Comparison of ENCODE assay signal across 8 cellular contexts in the genomic region with DNA sequence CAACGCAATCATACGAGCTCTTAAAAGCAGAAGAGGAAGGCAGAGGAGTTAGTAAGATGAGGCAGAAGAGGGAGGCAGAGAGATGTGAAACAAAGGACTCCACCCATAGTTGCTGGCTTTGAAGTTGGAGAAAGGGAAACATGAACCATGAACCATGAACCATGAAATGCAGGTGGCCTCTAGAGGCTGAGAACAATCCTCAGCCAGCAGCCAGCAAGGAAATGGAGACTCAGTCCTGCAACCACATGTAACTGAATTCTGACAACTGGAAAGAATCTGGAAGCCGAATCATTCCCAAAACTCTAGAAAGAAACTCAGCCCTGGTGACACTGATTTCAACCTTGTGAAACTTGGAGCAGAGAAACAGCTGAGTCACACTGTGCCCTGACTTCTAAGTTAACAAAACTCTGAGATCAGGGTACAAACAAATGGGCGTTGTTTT. TPM values are rescaled to one million over a fixed set of nuclear protein-coding genes. Genes with fewer than 3 reads are reported as not detected.
DNase-seq lines count a peak whose midpoint lies in the region; ATAC-seq, FAIRE-seq and TF ChIP-seq lines count a peak whose summit lies in the region.

No MANE protein-coding gene starts in this region.

- ATAC-seq in activated CD8-positive, alpha-beta memory T cell treated with anti-CD3 and anti-CD28 coated beads, Interleukin-2, amount 10 ng/mL, durations not matched to agents 7 days and 5 days, result peak; percentile 40
- peak; percentile 56 for ATAC-seq in GM21717 (IDR thresholded peaks at IDR 0.05; ENCODE audit: unreplicated experiment)

- peak; percentile 67 for FAIRE-seq in astrocyte (lab: Jason Lieb, UNC)

- H3K9ac ChIP-seq in astrocyte (ENCODE audit: low read length), result peak overlapping the region; percentile 19

- no peaks in the 10 kb centered on the region for H3K27me3 ChIP-seq in astrocyte (ENCODE audit: insufficient read depth, low read length)

- no peak for TF ChIP-seq CTCF in astrocyte (IDR thresholded peaks at IDR 0.05; ENCODE audit: insufficient read depth, low read depth, low read length)

- H3K36me3 Mint-ChIP-seq in activated CD8-positive, alpha-beta memory T cell treated with anti-CD3 and anti-CD28 coated beads, Interleukin-2, amount 10 ng/mL, durations not matched to agents 7 days and 5 days, result peaks cover 3% of the 10 kb centered on the region
- no peaks in the 10 kb centered on the region for H3K36me3 Mint-ChIP-seq in astrocyte (ENCODE audit: low read depth, unreplicated experiment)

- no peaks in the 10 kb centered on the region for H3K9me3 Mint-ChIP-seq in activated CD8-positive, alpha-beta memory T cell treated with anti-CD3 and anti-CD28 coated beads, Interleukin-2, amount 10 ng/mL, durations not matched to agents 7 days and 5 days (ENCODE audit: low read depth)
- no peaks in the 10 kb centered on the region for H3K9me3 Mint-ChIP-seq in astrocyte (ENCODE audit: unreplicated experiment)

- no peaks in the 10 kb centered on the region for H3K36me3 ChIP-seq in KOPT-K1 (ENCODE audit: insufficient read depth, low read length)
- H3K36me3 ChIP-seq in astrocyte (ENCODE audit: insufficient read depth, low read length), result no peaks in the 10 kb centered on the region

- H2AFZ ChIP-seq in astrocyte (ENCODE audit: low read depth, low read length), result no peak overlapping the region

- no peak overlapping the region for H3K4me3 ChIP-seq in astrocyte (ENCODE audit: insufficient read depth, low read depth, low read length)

- peaks cover 16% of the 10 kb centered on the region for H3K4me1 ChIP-seq in astrocyte (ENCODE audit: insufficient read depth, low read length)

- H3K27me3 Mint-ChIP-seq in activated CD8-positive, alpha-beta memory T cell treated with anti-CD3 and anti-CD28 coated beads, Interleukin-2, amount 10 ng/mL, durations not matched to agents 7 days and 5 days, result no peaks in the 10 kb centered on the region
- no peaks in the 10 kb centered on the region for H3K27me3 Mint-ChIP-seq in astrocyte (ENCODE audit: low read depth, unreplicated experiment)

- no peak for DNase-seq in activated CD8-positive, alpha-beta memory T cell treated with anti-CD3 and anti-CD28 coated beads, Interleukin-2, amount 10 ng/mL, durations not matched to agents 7 days and 5 days
- no peak for DNase-seq in activated CD8-positive, alpha-beta memory T cell treated with anti-CD3 and anti-CD28 coated beads, Interleukin-2, amount 50 U/mL, for 4 hours
- DNase-seq in astrocyte (ENCODE audit: low read depth) (peak; percentile 81), myocyte (ENCODE audit: low read depth) (peak; percentile 61), NCI-H146 treated with DMSO at 0.1 percent for 48 hours (lab: John Stamatoyannopoulos, UW; ENCODE audit: unreplicated experiment) (no peak), mesenteric fat pad (ENCODE audit: low spot score) (no peak)

- no peak overlapping the region for H3K27ac Mint-ChIP-seq in activated CD8-positive, alpha-beta memory T cell treated with anti-CD3 and anti-CD28 coated beads, Interleukin-2, amount 10 ng/mL, durations not matched to agents 7 days and 5 days
- no peak overlapping the region for H3K27ac Mint-ChIP-seq in astrocyte (ENCODE audit: unreplicated experiment)

- no peaks in the 10 kb centered on the region for H4K20me1 ChIP-seq in astrocyte (ENCODE audit: insufficient read depth, low read length)

- H3K27ac ChIP-seq in KOPT-K1 (ENCODE audit: low read depth, low read length, poor library complexity, severe bottlenecking), result peak overlapping the region; percentile 83
- H3K27ac ChIP-seq in astrocyte (ENCODE audit: low read depth, low read length), result peak overlapping the region; percentile 57

- peak overlapping the region; percentile 58 for H3K4me2 ChIP-seq in astrocyte (ENCODE audit: low read length)

- H3K9me3 ChIP-seq in KOPT-K1 (ENCODE audit: insufficient read depth, low read length, poor library complexity, severe bottlenecking) (no peaks in the 10 kb centered on the region), astrocyte (ENCODE audit: insufficient read depth, low read depth, low read length) (no peaks in the 10 kb centered on the region)

- peaks cover 36% of the 10 kb centered on the region for H3K4me1 Mint-ChIP-seq in activated CD8-positive, alpha-beta memory T cell treated with anti-CD3 and anti-CD28 coated beads, Interleukin-2, amount 10 ng/mL, durations not matched to agents 7 days and 5 days
- H3K4me1 Mint-ChIP-seq in astrocyte (ENCODE audit: low read depth, unreplicated experiment), result no peaks in the 10 kb centered on the region

- CTCF ChIA-PET in activated CD8-positive, alpha-beta memory T cell treated with anti-CD3 and anti-CD28 coated beads, Interleukin-2, amount 10 ng/mL, durations not matched to agents 7 days and 5 days (lab: Charles Lee), result interaction anchor here (0.8 to 3.3 kb wide), 7 partner anchors 9 to 92 kb away, joined by 3 to 18 read pairs (median 8); a partner anchor contains a TSS

- H3K4me3 Mint-ChIP-seq in activated CD8-positive, alpha-beta memory T cell treated with anti-CD3 and anti-CD28 coated beads, Interleukin-2, amount 10 ng/mL, durations not matched to agents 7 days and 5 days, result no peak overlapping the region
- no peak overlapping the region for H3K4me3 Mint-ChIP-seq in astrocyte (ENCODE audit: unreplicated experiment)

- H3K79me2 ChIP-seq in astrocyte (ENCODE audit: insufficient read depth, low read length), result no peaks in the 10 kb centered on the region

RNA-seq across cellular contexts. Expression of a gene that starts 10.1 kb away (rescaled TPM):
- 10 to 100 TPM in 1 of 2 experiments, 1 to 10 TPM in 1; 8.6 to 14.3 TPM for total RNA-seq in activated CD8-positive, alpha-beta memory T cell treated with anti-CD3 and anti-CD28 coated beads, Interleukin-2, amount 10 ng/mL, durations not matched to agents 7 days and 5 days
- total RNA-seq in astrocyte, result 8.4 and 8.7 TPM in 2 replicates
- 28.4 and 28.5 TPM in 2 replicates for total RNA-seq in myocyte
- polyA plus RNA-seq in myocyte (2012), result 14.2 TPM
- total RNA-seq in mesenteric fat pad, result 25.9 TPM

Comparison
In these comparisons a context has a peak if more than half of its experiments do, and no peak if none do; other contexts are left out.
1. DNase-seq: peak in astrocyte (single experiment) and myocyte (single experiment); none in activated CD8-positive, alpha-beta memory T cell treated with anti-CD3 and anti-CD28 coated beads, Interleukin-2, amount 10 ng/mL, durations not matched to agents 7 days and 5 days (single experiment), activated CD8-positive, alpha-beta memory T cell treated with anti-CD3 and anti-CD28 coated beads, Interleukin-2, amount 50 U/mL, for 4 hours (single experiment), NCI-H146 treated with DMSO at 0.1 percent for 48 hours (single experiment) and mesenteric fat pad (single experiment).